8 cellular contexts compared by ENCODE assay signal in genomic region chr1:179228783-179229213, GRCh38. TPM values are rescaled to one million over a fixed set of nuclear protein-coding genes. Genes with fewer than 3 reads are reported as not detected.
DNase-seq lines count a peak whose midpoint lies in the region; ATAC-seq lines count a peak whose summit lies in the region.

No MANE protein-coding gene starts in this region.

- H3K36me3 ChIP-seq in urinary bladder (ENCODE audit: insufficient read depth) = no peaks in the 10 kb centered on the region

- peaks cover 24% of the 10 kb centered on the region for H3K4me1 Mint-ChIP-seq in activated T-helper 2 cell treated with anti-CD3 and anti-CD28 coated beads, Interferon-gamma antibody, Interleukin-2, Interleukin-4, amounts not matched to agents 10 μg/mL and 5 μg/mL and 100 μg/mL, durations not matched to agents 14 hours and 24 hours and 36 hours (ENCODE audit: low read depth)

- H3K4me3 Mint-ChIP-seq in activated T-helper 2 cell treated with anti-CD3 and anti-CD28 coated beads, Interferon-gamma antibody, Interleukin-2, Interleukin-4, amounts not matched to agents 10 μg/mL and 5 μg/mL and 100 μg/mL, durations not matched to agents 14 hours and 24 hours and 36 hours (ENCODE audit: low read depth) = peak overlapping the region; percentile 91

- H3K27ac ChIP-seq in urinary bladder (ENCODE audit: low read depth) = no peak overlapping the region

- ATAC-seq in HG02623 (IDR thresholded peaks at IDR 0.05; ENCODE audit: unreplicated experiment) = peak; percentile 19

- DNase-seq in GDM1 (lab: John Stamatoyannopoulos, UW) (peak; percentile 12), NCI-H82 (lab: John Stamatoyannopoulos, UW) (peak; percentile 93), globus pallidus (ENCODE audit: low spot score) (peak; percentile 32), occipital lobe (lab: John Stamatoyannopoulos, UW) (peak; percentile 17), SIG-M5 treated with dmso at 0.1 percent for 504 hours (lab: John Stamatoyannopoulos, UW; ENCODE audit: unreplicated experiment) (no peak)
- DNase-seq in activated T-helper 2 cell treated with anti-CD3 and anti-CD28 coated beads, Interferon-gamma antibody, Interleukin-2, Interleukin-4, amounts not matched to agents 10 μg/mL and 5 μg/mL and 100 μg/mL, durations not matched to agents 14 hours and 24 hours and 36 hours (ENCODE audit: low spot score) = peak; percentile 13

- peaks cover 7% of the 10 kb centered on the region for H3K36me3 Mint-ChIP-seq in activated T-helper 2 cell treated with anti-CD3 and anti-CD28 coated beads, Interferon-gamma antibody, Interleukin-2, Interleukin-4, amounts not matched to agents 10 μg/mL and 5 μg/mL and 100 μg/mL, durations not matched to agents 14 hours and 24 hours and 36 hours (ENCODE audit: low read depth)

- H3K4me3 ChIP-seq in urinary bladder (ENCODE audit: low read depth, low read length) = peak overlapping the region; percentile 99

- intact Hi-C loops in activated T-helper 2 cell treated with anti-CD3 and anti-CD28 coated beads, Interferon-gamma antibody, Interleukin-2, Interleukin-4, amounts not matched to agents 10 μg/mL and 5 μg/mL and 100 μg/mL, durations not matched to agents 14 hours and 24 hours and 36 hours (cut with micrococcal nuclease) = loop anchor here (1.0 to 5.0 kb wide), 5 partner anchors 64 to 201 kb away; partner anchors contain the start of genes FAM20B and SOAT1

- H3K9me3 Mint-ChIP-seq in activated T-helper 2 cell treated with anti-CD3 and anti-CD28 coated beads, Interferon-gamma antibody, Interleukin-2, Interleukin-4, amounts not matched to agents 10 μg/mL and 5 μg/mL and 100 μg/mL, durations not matched to agents 14 hours and 24 hours and 36 hours = no peaks in the 10 kb centered on the region

- peak overlapping the region; percentile 79 for H3K27ac Mint-ChIP-seq in activated T-helper 2 cell treated with anti-CD3 and anti-CD28 coated beads, Interferon-gamma antibody, Interleukin-2, Interleukin-4, amounts not matched to agents 10 μg/mL and 5 μg/mL and 100 μg/mL, durations not matched to agents 14 hours and 24 hours and 36 hours

- H3K27me3 Mint-ChIP-seq in activated T-helper 2 cell treated with anti-CD3 and anti-CD28 coated beads, Interferon-gamma antibody, Interleukin-2, Interleukin-4, amounts not matched to agents 10 μg/mL and 5 μg/mL and 100 μg/mL, durations not matched to agents 14 hours and 24 hours and 36 hours (ENCODE audit: low read depth) = peaks cover 8% of the 10 kb centered on the region

- WGBS in urinary bladder = 1% methylated on average over 19 of the region's 19 CpGs

- H3K4me1 ChIP-seq in urinary bladder (ENCODE audit: insufficient read depth) = no peaks in the 10 kb centered on the region

RNA-seq across cellular contexts. Expression of gene ABL2, which starts 0.7 kb away (rescaled TPM):
- total RNA-seq in activated T-helper 2 cell treated with anti-CD3 and anti-CD28 coated beads, Interferon-gamma antibody, Interleukin-2, Interleukin-4, amounts not matched to agents 10 μg/mL and 5 μg/mL and 100 μg/mL, durations not matched to agents 14 hours and 24 hours and 36 hours = 7.7 and 8.5 TPM in 2 replicates
- total RNA-seq in occipital lobe (36.5 TPM), urinary bladder (17.4 TPM)
- 5.9 TPM for polyA plus RNA-seq in urinary bladder
